Comparison of ENCODE assay signal across 1 cellular context in genomic region chr2:36951574-36951973, GRCh38.
TF ChIP-seq lines count a peak whose summit lies in the region.

No MANE protein-coding gene starts in this region.

TF ChIP-seq in SK-N-SH treated with all-trans-retinoic acid at 6 μM for 48 hours, 23 proteins besides CTCF, POLR2A, EP300 and RAD21 (continued from another document):
- TF ChIP-seq, protein P1, sequence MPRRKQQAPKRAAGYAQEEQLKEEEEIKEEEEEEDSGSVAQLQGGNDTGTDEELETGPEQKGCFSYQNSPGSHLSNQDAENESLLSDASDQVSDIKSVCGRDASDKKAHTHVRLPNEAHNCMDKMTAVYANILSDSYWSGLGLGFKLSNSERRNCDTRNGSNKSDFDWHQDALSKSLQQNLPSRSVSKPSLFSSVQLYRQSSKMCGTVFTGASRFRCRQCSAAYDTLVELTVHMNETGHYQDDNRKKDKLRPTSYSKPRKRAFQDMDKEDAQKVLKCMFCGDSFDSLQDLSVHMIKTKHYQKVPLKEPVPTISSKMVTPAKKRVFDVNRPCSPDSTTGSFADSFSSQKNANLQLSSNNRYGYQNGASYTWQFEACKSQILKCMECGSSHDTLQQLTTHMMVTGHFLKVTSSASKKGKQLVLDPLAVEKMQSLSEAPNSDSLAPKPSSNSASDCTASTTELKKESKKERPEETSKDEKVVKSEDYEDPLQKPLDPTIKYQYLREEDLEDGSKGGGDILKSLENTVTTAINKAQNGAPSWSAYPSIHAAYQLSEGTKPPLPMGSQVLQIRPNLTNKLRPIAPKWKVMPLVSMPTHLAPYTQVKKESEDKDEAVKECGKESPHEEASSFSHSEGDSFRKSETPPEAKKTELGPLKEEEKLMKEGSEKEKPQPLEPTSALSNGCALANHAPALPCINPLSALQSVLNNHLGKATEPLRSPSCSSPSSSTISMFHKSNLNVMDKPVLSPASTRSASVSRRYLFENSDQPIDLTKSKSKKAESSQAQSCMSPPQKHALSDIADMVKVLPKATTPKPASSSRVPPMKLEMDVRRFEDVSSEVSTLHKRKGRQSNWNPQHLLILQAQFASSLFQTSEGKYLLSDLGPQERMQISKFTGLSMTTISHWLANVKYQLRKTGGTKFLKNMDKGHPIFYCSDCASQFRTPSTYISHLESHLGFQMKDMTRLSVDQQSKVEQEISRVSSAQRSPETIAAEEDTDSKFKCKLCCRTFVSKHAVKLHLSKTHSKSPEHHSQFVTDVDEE (CRISPR knock-in tag; IDR thresholded peaks at IDR 0.05): no peak
- TF ChIP-seq CSRNP3 (CRISPR knock-in tag; IDR thresholded peaks at IDR 0.05) (no peak), CSDC2 (CRISPR knock-in tag; IDR thresholded peaks at IDR 0.05) (no peak), ESRRG (CRISPR knock-in tag; IDR thresholded peaks at IDR 0.05) (no peak), ISL1 (CRISPR knock-in tag; IDR thresholded peaks at IDR 0.05) (no peak), ARNTL (CRISPR knock-in tag; IDR thresholded peaks at IDR 0.05; ENCODE audit: borderline replicate concordance, low read depth) (no peak), ZFP30 (CRISPR knock-in tag; IDR thresholded peaks at IDR 0.05) (no peak), ZFP3 (CRISPR knock-in tag; IDR thresholded peaks at IDR 0.05) (no peak), OSR1 (CRISPR knock-in tag; IDR thresholded peaks at IDR 0.05) (no peak), CREB5 (CRISPR knock-in tag; IDR thresholded peaks at IDR 0.05; ENCODE audit: low read depth) (no peak), TCF4 (CRISPR knock-in tag; IDR thresholded peaks at IDR 0.05; ENCODE audit: borderline replicate concordance) (no peak), SNAI2 (CRISPR knock-in tag; IDR thresholded peaks at IDR 0.05) (no peak), PPARA (CRISPR knock-in tag; IDR thresholded peaks at IDR 0.05; ENCODE audit: borderline replicate concordance) (no peak)
- TF ChIP-seq, protein P2, sequence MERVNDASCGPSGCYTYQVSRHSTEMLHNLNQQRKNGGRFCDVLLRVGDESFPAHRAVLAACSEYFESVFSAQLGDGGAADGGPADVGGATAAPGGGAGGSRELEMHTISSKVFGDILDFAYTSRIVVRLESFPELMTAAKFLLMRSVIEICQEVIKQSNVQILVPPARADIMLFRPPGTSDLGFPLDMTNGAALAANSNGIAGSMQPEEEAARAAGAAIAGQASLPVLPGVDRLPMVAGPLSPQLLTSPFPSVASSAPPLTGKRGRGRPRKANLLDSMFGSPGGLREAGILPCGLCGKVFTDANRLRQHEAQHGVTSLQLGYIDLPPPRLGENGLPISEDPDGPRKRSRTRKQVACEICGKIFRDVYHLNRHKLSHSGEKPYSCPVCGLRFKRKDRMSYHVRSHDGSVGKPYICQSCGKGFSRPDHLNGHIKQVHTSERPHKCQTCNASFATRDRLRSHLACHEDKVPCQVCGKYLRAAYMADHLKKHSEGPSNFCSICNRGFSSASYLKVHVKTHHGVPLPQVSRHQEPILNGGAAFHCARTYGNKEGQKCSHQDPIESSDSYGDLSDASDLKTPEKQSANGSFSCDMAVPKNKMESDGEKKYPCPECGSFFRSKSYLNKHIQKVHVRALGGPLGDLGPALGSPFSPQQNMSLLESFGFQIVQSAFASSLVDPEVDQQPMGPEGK (CRISPR knock-in tag; IDR thresholded peaks at IDR 0.05; ENCODE audit: borderline replicate concordance): no peak
TF ChIP-seq in SK-N-SH treated with all-trans-retinoic acid at 6 μM for 48 hours: peak in this region for 0.
